Comparison of ENCODE assay signal across 8 cellular contexts in the genomic region with DNA sequence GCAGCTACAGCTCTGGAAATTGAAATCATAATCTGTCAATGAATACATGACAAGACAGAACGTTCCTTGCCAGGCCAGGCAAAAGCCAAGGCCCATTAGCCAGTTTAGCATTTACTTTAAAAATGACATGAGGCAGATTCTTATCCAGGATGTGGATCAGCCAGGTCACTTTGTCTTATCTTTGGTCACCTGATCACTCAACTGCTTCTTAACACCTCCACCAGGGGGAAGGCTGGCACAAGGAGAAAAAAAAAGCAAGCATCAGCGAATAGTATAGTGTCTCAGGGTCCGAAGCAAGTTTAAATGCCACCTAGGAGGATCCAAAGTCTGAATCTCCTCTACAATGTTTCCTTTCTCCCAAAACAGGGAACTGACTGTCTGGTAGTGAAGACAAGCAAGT. TPM values are rescaled to one million over a fixed set of nuclear protein-coding genes. Genes with fewer than 3 reads are reported as not detected.
DNase-seq lines count a peak whose midpoint lies in the region; ATAC-seq, FAIRE-seq and TF ChIP-seq lines count a peak whose summit lies in the region.

No MANE protein-coding gene starts in this region.

- no peak overlapping the region for H3K27ac Mint-ChIP-seq in stimulated activated naive CD8-positive, alpha-beta T cell treated with anti-CD3 and anti-CD28 coated beads, Interleukin-15, amount 100 ng/mL, for 72 hours

- no peaks in the 10 kb centered on the region for H3K4me1 Mint-ChIP-seq in stimulated activated naive CD8-positive, alpha-beta T cell treated with anti-CD3 and anti-CD28 coated beads, Interleukin-15, amount 100 ng/mL, for 72 hours

- no peak for TF ChIP-seq POLR2A in IMR-90 (IDR thresholded peaks at IDR 0.05; ENCODE audit: low read depth, low read length)
- no peak for TF ChIP-seq POLR2A in H54 (IDR thresholded peaks at IDR 0.05; ENCODE audit: low read depth, low read length)

- H3K4me3 ChIP-seq in IMR-90 (ENCODE audit: insufficient read depth, low read depth, low read length), result no peak overlapping the region

- TF ChIP-seq RAD21 in IMR-90 (IDR thresholded peaks at IDR 0.05; ENCODE audit: low read length), result peak; percentile 27; the same call in 1 of the 2 replicates

- no peak overlapping the region for H2AK9ac ChIP-seq in IMR-90 (replicated peaks; ENCODE audit: low read depth, low read length, poor library complexity)

- TF ChIP-seq CTCF in IMR-90 (conservative IDR thresholded peaks at IDR 0.05; ENCODE audit: low read depth, low read length), result peak; percentile 22; the same call in 1 of the 2 replicates

- H3K56ac ChIP-seq in IMR-90 (ENCODE audit: extremely low read depth, insufficient read depth, low read length), result no peak overlapping the region

- no peak overlapping the region for H2BK20ac ChIP-seq in IMR-90 (ENCODE audit: low read depth, low read length)

- no peak overlapping the region for H3K4me3 Mint-ChIP-seq in stimulated activated naive CD8-positive, alpha-beta T cell treated with anti-CD3 and anti-CD28 coated beads, Interleukin-15, amount 100 ng/mL, for 72 hours

- H3K36me3 ChIP-seq in IMR-90 (ENCODE audit: control insufficient read depth, insufficient read depth, low read length), result no peaks in the 10 kb centered on the region

- no peak overlapping the region for H3K27ac ChIP-seq in IMR-90 (ENCODE audit: insufficient read depth, low read length)

- CTCF ChIA-PET in IMR-90 (lab: Yijun Ruan, JAX), result no interaction called here

- no peak overlapping the region for H3K9ac ChIP-seq in IMR-90 (ENCODE audit: low read depth, low read length)

- no peak overlapping the region for H3K14ac ChIP-seq in IMR-90 (replicated peaks; ENCODE audit: low read depth, low read length)

- H3K4me1 ChIP-seq in IMR-90 (ENCODE audit: control insufficient read depth, insufficient read depth, low read length), result no peaks in the 10 kb centered on the region

- no peaks in the 10 kb centered on the region for H4K20me1 ChIP-seq in IMR-90 (ENCODE audit: insufficient read depth, low read length)

- no TSS peak for BruUV-seq in IMR-90 (replicated peaks; lab: Mats Ljungman, UMichigan)

- H4K91ac ChIP-seq in IMR-90 (ENCODE audit: insufficient read depth, low read depth, low read length), result no peak overlapping the region

- no peak overlapping the region for H2AFZ ChIP-seq in IMR-90 (replicated peaks; ENCODE audit: low read length, poor library complexity)

- H2BK5ac ChIP-seq in IMR-90 (ENCODE audit: low read depth, low read length, poor library complexity, severe bottlenecking), result no peak overlapping the region

- no peak overlapping the region for H2BK15ac ChIP-seq in IMR-90 (ENCODE audit: low read depth, low read length)

- no peak overlapping the region for H4K5ac ChIP-seq in IMR-90 (ENCODE audit: low read depth, low read length)

- intact Hi-C loops in IMR-90 (cut with micrococcal nuclease), result no loop called here

- no peak overlapping the region for H2AK5ac ChIP-seq in IMR-90 (ENCODE audit: low read depth, low read length)

- no peak overlapping the region for H3K23ac ChIP-seq in IMR-90 (ENCODE audit: low read depth, low read length)

- no CpG with 5 or more reads among the region's 3 CpGs for WGBS in IMR-90 (ENCODE audit: extremely low coverage in 2 of 2, insufficient read length in 1 of 2), 2 experiments

- dilution Hi-C loops in IMR-90 (cut with HindIII; ENCODE audit: low sequenced_read_pairs, unreplicated experiment), result no loop called here

- H3K4me2 ChIP-seq in IMR-90 (ENCODE audit: low read depth, low read length), result no peak overlapping the region

- in situ Hi-C loops in IMR-90 (cut with MboI; ENCODE audit: low sequenced_read_pairs), result no loop called here

- POLR2A ChIA-PET in IMR-90 (lab: Charles Lee; ENCODE audit: unreplicated experiment), result interaction anchor here (0.7 kb wide), 1 partner anchor 50 kb away, joined by 3 read pairs; no protein-coding TSS in a partner anchor

- H3K18ac ChIP-seq in IMR-90 (ENCODE audit: low read depth, low read length), result no peak overlapping the region

- no peaks in the 10 kb centered on the region for H3K27me3 Mint-ChIP-seq in stimulated activated naive CD8-positive, alpha-beta T cell treated with anti-CD3 and anti-CD28 coated beads, Interleukin-15, amount 100 ng/mL, for 72 hours

- FAIRE-seq in H54 (lab: Jason Lieb, UNC), result no peak

- H2BK120ac ChIP-seq in IMR-90 (ENCODE audit: low read depth, low read length), result no peak overlapping the region

- H3K27me3 ChIP-seq in IMR-90 (ENCODE audit: control insufficient read depth, insufficient read depth, low read length), result no peaks in the 10 kb centered on the region

- DNase-seq in stimulated activated naive CD8-positive, alpha-beta T cell treated with anti-CD3 and anti-CD28 coated beads, Interleukin-15, amount 100 ng/mL, for 72 hours, result peak; percentile 7 to 28
- no peak for DNase-seq in stimulated activated naive CD8-positive, alpha-beta T cell treated with anti-CD3 and anti-CD28 coated beads, Interleukin-15, Interleukin-2, amounts not matched to agents 100 U/mL and 50 U/mL, for 24 hours
- DNase-seq in IMR-90, result no peak
- DNase-seq in T-helper 9 cell, result peak; percentile 2
- peak; percentile 9 for DNase-seq in iPS DF 4.7 (ENCODE audit: extremely low read depth, low spot score)
- no peak for DNase-seq in NCI-H774 (lab: John Stamatoyannopoulos, UW)
- DNase-seq in H54 (ENCODE audit: insufficient read length, low spot score), result no peak
- no peak for DNase-seq in hippocampal formation (lab: John Stamatoyannopoulos, UW)

- no peaks in the 10 kb centered on the region for H3K9me3 Mint-ChIP-seq in stimulated activated naive CD8-positive, alpha-beta T cell treated with anti-CD3 and anti-CD28 coated beads, Interleukin-15, amount 100 ng/mL, for 72 hours

- no peaks in the 10 kb centered on the region for H3K9me3 ChIP-seq in IMR-90 (ENCODE audit: control insufficient read depth, insufficient read depth, low read length)

- ATAC-seq in stimulated activated naive CD8-positive, alpha-beta T cell treated with anti-CD3 and anti-CD28 coated beads, Interleukin-15, amount 100 ng/mL, for 72 hours, result peak; percentile 81
- ATAC-seq in stimulated activated naive CD8-positive, alpha-beta T cell treated with anti-CD3 and anti-CD28 coated beads, Interleukin-15, Interleukin-2, amounts not matched to agents 100 U/mL and 50 U/mL, for 24 hours, result no peak
- no peak for ATAC-seq in IMR-90 (ENCODE audit: low read depth)

- no peak overlapping the region for H3K4ac ChIP-seq in IMR-90 (ENCODE audit: low read depth, low read length)

- no peak overlapping the region for H4K8ac ChIP-seq in IMR-90 (ENCODE audit: low read depth in 2 of 2, low read length in 2 of 2)

- no peaks in the 10 kb centered on the region for H3K9me1 ChIP-seq in IMR-90 (ENCODE audit: insufficient read depth, low read length)

- no peaks in the 10 kb centered on the region for H3K79me1 ChIP-seq in IMR-90 (ENCODE audit: low read depth in 1 of 2, low read length in 2 of 2)

TF ChIP-seq in IMR-90, 13 proteins besides CTCF, POLR2A, EP300 and RAD21:
- peak; percentile 33; the same call in 1 of the 2 replicates for TF ChIP-seq MAFK (IDR thresholded peaks at IDR 0.05; ENCODE audit: low read depth, low read length)
- TF ChIP-seq, protein P1, sequence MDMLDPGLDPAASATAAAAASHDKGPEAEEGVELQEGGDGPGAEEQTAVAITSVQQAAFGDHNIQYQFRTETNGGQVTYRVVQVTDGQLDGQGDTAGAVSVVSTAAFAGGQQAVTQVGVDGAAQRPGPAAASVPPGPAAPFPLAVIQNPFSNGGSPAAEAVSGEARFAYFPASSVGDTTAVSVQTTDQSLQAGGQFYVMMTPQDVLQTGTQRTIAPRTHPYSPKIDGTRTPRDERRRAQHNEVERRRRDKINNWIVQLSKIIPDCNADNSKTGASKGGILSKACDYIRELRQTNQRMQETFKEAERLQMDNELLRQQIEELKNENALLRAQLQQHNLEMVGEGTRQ (IDR thresholded peaks at IDR 0.05; ENCODE audit: low read depth, low read length), result no peak
TF ChIP-seq in IMR-90: peak in this region for 1.

RNA-seq across cellular contexts. Expression of a gene that starts 18.8 kb away (rescaled TPM):
- not detected in 2 replicates for total RNA-seq in IMR-90 (2012; rRNA removed)
- polyA plus RNA-seq in IMR-90 (2012; rRNA removed), result not detected in 2 replicates
- not detected in 2 replicates for polyA plus RNA-seq in IMR-90 (2012; cell fraction: cytosol; rRNA removed)
- polyA plus RNA-seq in IMR-90 (2012; cell fraction: nucleus; rRNA removed; ENCODE audit: low replicate concordance), result not detected in 2 replicates

Comparison
In these comparisons a context has a peak if more than half of its experiments do, and no peak if none do; other contexts are left out.
1. DNase-seq: peak in stimulated activated naive CD8-positive, alpha-beta T cell treated with anti-CD3 and anti-CD28 coated beads, Interleukin-15, amount 100 ng/mL, for 72 hours (2 of 2), T-helper 9 cell (single experiment) and iPS DF 4.7 (single experiment); none in stimulated activated naive CD8-positive, alpha-beta T cell treated with anti-CD3 and anti-CD28 coated beads, Interleukin-15, Interleukin-2, amounts not matched to agents 100 U/mL and 50 U/mL, for 24 hours (single experiment), IMR-90 (single experiment), NCI-H774 (single experiment), H54 (single experiment) and hippocampal formation (0 of 2).